Comparison of ENCODE assay signal across 15 cellular contexts in genomic region chr2:88003074-88003755, GRCh38. TPM values are rescaled to one million over a fixed set of nuclear protein-coding genes. Genes with fewer than 3 reads are reported as not detected.
A peak's percentile ranks its signal among the peaks of the same experiment; 100 is the strongest.
DNase-seq lines count a peak whose midpoint lies in the region; ATAC-seq and TF ChIP-seq lines count a peak whose summit lies in the region.
"Had no signal": no experiment of that assay in that cellular context is flagged by ENCODE, and none has a peak within 500 bp of the region (broad histone marks: within the 10 kb centered on the region; RNA-seq: fewer than 3 reads in every experiment).

No MANE protein-coding gene starts in this region.

- DNase-seq in SJCRH30: peak; percentile 29 to 35
- peak; percentile 28 for DNase-seq in glutamatergic neuron
- peak; percentile 53 for DNase-seq in neural progenitor cell (ENCODE audit: low spot score)
- DNase-seq in transverse colon: no peak
- DNase-seq in NCI-H510A (lab: John Stamatoyannopoulos, UW): no peak
- no peak for DNase-seq in stimulated activated naive CD4-positive, alpha-beta T cell (lab: John Stamatoyannopoulos, UW)
- DNase-seq: activated naive CD4-positive, alpha-beta T cell treated with anti-CD3 and anti-CD28 coated beads, Interleukin-2, amount 50 U/mL, for 16 hours; NCI-H1105; NCI-H446; thyroid gland had no signal

- TF ChIP-seq CTCF in DOHH2 (IDR thresholded peaks at IDR 0.05; ENCODE audit: low read depth, low read length, poor library complexity, severe bottlenecking) (no peak), glutamatergic neuron (IDR thresholded peaks at IDR 0.05; ENCODE audit: partially characterized antibody, unreplicated experiment) (no peak), neural progenitor cell (IDR thresholded peaks at IDR 0.05) (no peak), transverse colon (IDR thresholded peaks at IDR 0.05) (no peak)

- H3K4me3 Mint-ChIP-seq in glutamatergic neuron (ENCODE audit: unreplicated experiment) (no peak overlapping the region), neural progenitor cell (peak overlapping the region; percentile 41)
- H3K4me3 Mint-ChIP-seq: memory B cell had no signal

- peak overlapping the region; percentile 99 for H2AFZ ChIP-seq in neural progenitor cell (replicated peaks)

- H3K27ac ChIP-seq in DOHH2 (ENCODE audit: low read depth, low read length) (peak overlapping the region; percentile 75), SJCRH30 (no peak overlapping the region), neural progenitor cell (no peak overlapping the region), transverse colon (no peak overlapping the region)
- H3K27ac ChIP-seq: thyroid gland, VCaP had no signal

- 50 to 66% methylated on average over 4 to 34 of the region's 34 CpGs for WGBS in transverse colon (ENCODE audit: low coverage in 1 of 2), 2 donors

- H3K27me3 Mint-ChIP-seq in glutamatergic neuron (ENCODE audit: unreplicated experiment) (peaks cover 2% of the 10 kb centered on the region), neural progenitor cell (ENCODE audit: insufficient read depth, low read depth) (peaks cover 8% of the 10 kb centered on the region)
- H3K27me3 Mint-ChIP-seq: memory B cell had no signal

- H3K79me2 ChIP-seq in DOHH2 (ENCODE audit: control insufficient read depth, low read length): peaks cover 10% of the 10 kb centered on the region
- H3K79me2 ChIP-seq in neural progenitor cell (ENCODE audit: low read depth): no peaks in the 10 kb centered on the region

- ATAC-seq in GM19455 (IDR thresholded peaks at IDR 0.05; ENCODE audit: unreplicated experiment): no peak

- H3K4me2 ChIP-seq in DOHH2 (ENCODE audit: low read length): peak overlapping the region; percentile 82
- peak overlapping the region; percentile 58 for H3K4me2 ChIP-seq in neural progenitor cell

- intact Hi-C loops in transverse colon (cut with DNase I; ENCODE audit: low total_unique reads): no loop called here

- no peaks in the 10 kb centered on the region for H3F3A ChIP-seq in DOHH2 (ENCODE audit: control insufficient read depth, insufficient read depth)
- H3F3A ChIP-seq in neural progenitor cell (ENCODE audit: low read depth): no peaks in the 10 kb centered on the region

- H3K27me3 ChIP-seq in DOHH2 (ENCODE audit: control insufficient read depth, low read length): no peaks in the 10 kb centered on the region
- H3K27me3 ChIP-seq in SJCRH30: no peaks in the 10 kb centered on the region
- no peaks in the 10 kb centered on the region for H3K27me3 ChIP-seq in neural progenitor cell
- peaks cover 3% of the 10 kb centered on the region for H3K27me3 ChIP-seq in transverse colon
- H3K27me3 ChIP-seq: thyroid gland had no signal

- H3K9me2 ChIP-seq in DOHH2 (replicated peaks; ENCODE audit: control insufficient read depth, low read length): no peaks in the 10 kb centered on the region

- H4K20me1 ChIP-seq in DOHH2 (ENCODE audit: control insufficient read depth, insufficient read depth, low read depth, low read length) (no peaks in the 10 kb centered on the region), neural progenitor cell (ENCODE audit: low read depth) (no peaks in the 10 kb centered on the region)

- H3K9ac ChIP-seq in neural progenitor cell: no peak overlapping the region

- TF ChIP-seq EP300 in transverse colon (IDR thresholded peaks at IDR 0.05; ENCODE audit: low read depth): no peak

- in situ Hi-C loops in transverse colon (cut with MboI; ENCODE audit: low pct_ligation_motif_present in 1 of 4, low pct_unique_long_range_greater_than_20kb in 1 of 4, low sequenced_read_pairs in 3 of 4): no loop called here

- H3K4me1 ChIP-seq in DOHH2 (ENCODE audit: control insufficient read depth, low read length) (peaks cover 51% of the 10 kb centered on the region), SJCRH30 (peaks cover 4% of the 10 kb centered on the region; the same call in 1 of the 2 replicates), neural progenitor cell (peaks cover 14% of the 10 kb centered on the region), transverse colon (peaks cover 0 to 5% (median 0%) of the 10 kb centered on the region in 4 donors)
- H3K4me1 ChIP-seq: thyroid gland had no signal

- H3K27ac Mint-ChIP-seq in glutamatergic neuron (ENCODE audit: unreplicated experiment): peak overlapping the region; percentile 50
- H3K27ac Mint-ChIP-seq in neural progenitor cell: peak overlapping the region; percentile 78
- H3K27ac Mint-ChIP-seq: memory B cell had no signal

- H3K4me3 ChIP-seq in DOHH2 (ENCODE audit: low read length) (peak overlapping the region; percentile 73), SJCRH30 (peak overlapping the region; percentile 12; the same call in 1 of the 2 replicates), neural progenitor cell (no peak overlapping the region), transverse colon (no peak overlapping the region)
- H3K4me3 ChIP-seq: thyroid gland had no signal

- TF ChIP-seq POLR2A in transverse colon (IDR thresholded peaks at IDR 0.05): no peak

- H3K9me3 Mint-ChIP-seq in glutamatergic neuron (ENCODE audit: unreplicated experiment) (peaks cover 1% of the 10 kb centered on the region), neural progenitor cell (no peaks in the 10 kb centered on the region)
- H3K9me3 Mint-ChIP-seq: memory B cell had no signal

- H3K36me3 ChIP-seq in DOHH2 (ENCODE audit: control insufficient read depth, low read length): no peaks in the 10 kb centered on the region
- no peaks in the 10 kb centered on the region for H3K36me3 ChIP-seq in SJCRH30
- no peaks in the 10 kb centered on the region for H3K36me3 ChIP-seq in neural progenitor cell
- no peaks in the 10 kb centered on the region for H3K36me3 ChIP-seq in transverse colon
- H3K36me3 ChIP-seq: thyroid gland had no signal

- H3K9me3 ChIP-seq in DOHH2 (ENCODE audit: control insufficient read depth, insufficient read depth, low read length) (no peaks in the 10 kb centered on the region), SJCRH30 (replicated peaks) (no peaks in the 10 kb centered on the region), neural progenitor cell (ENCODE audit: low read depth) (no peaks in the 10 kb centered on the region), transverse colon (no peaks in the 10 kb centered on the region)
- H3K9me3 ChIP-seq: thyroid gland had no signal

- H3K36me3 Mint-ChIP-seq in glutamatergic neuron (ENCODE audit: unreplicated experiment) (no peaks in the 10 kb centered on the region), neural progenitor cell (no peaks in the 10 kb centered on the region)
- H3K36me3 Mint-ChIP-seq: memory B cell had no signal

- peaks cover 2% of the 10 kb centered on the region for H3K4me1 Mint-ChIP-seq in glutamatergic neuron (ENCODE audit: low read depth, unreplicated experiment)
- H3K4me1 Mint-ChIP-seq in neural progenitor cell: peaks cover 9% of the 10 kb centered on the region

RNA-seq across cellular contexts. Expression of gene RNU2-63P, which starts 13.1 kb away (rescaled TPM):
- total RNA-seq in SJCRH30 (2014; rRNA removed; shearing (Covaris generic)): not detected in 2 replicates
- 8.2 TPM for total RNA-seq in glutamatergic neuron (ENCODE audit: unreplicated experiment)
- not detected in 2 replicates for total RNA-seq in neural progenitor cell (ENCODE audit: low replicate concordance)
- not detected for total RNA-seq in transverse colon
- total RNA-seq: cardiac septum, thyroid gland had no signal

RNA-seq across cellular contexts. Expression of gene KRCC1, which starts 52.4 kb away (rescaled TPM):
- total RNA-seq in SJCRH30 (2014; rRNA removed; shearing (Covaris generic)): 5.6 and 6.0 TPM in 2 replicates
- 8.0 TPM for total RNA-seq in glutamatergic neuron (ENCODE audit: unreplicated experiment)
- 24.8 and 33.9 TPM in 2 replicates for total RNA-seq in neural progenitor cell (ENCODE audit: low replicate concordance)
- total RNA-seq in transverse colon: 10 to 100 TPM; 12.3 to 40.6 (median 27.6) TPM

Comparison
In these comparisons a context has a peak if more than half of its experiments do, and no peak if none do; other contexts are left out.
1. H3K4me3 ChIP-seq: peak in DOHH2 (single experiment) and SJCRH30 (single experiment); none in neural progenitor cell (single experiment) and transverse colon (0 of 4).
2. DNase-seq: peak in SJCRH30 (2 of 2), glutamatergic neuron (single experiment) and neural progenitor cell (single experiment); none in transverse colon (single experiment), NCI-H510A (single experiment) and stimulated activated naive CD4-positive, alpha-beta T cell (0 of 6).